In genomic region chr15:49826640-49827281, GRCh38 we compare ENCODE assay signal across 19 cellular contexts.
DNase-seq lines count a peak whose midpoint lies in the region; ATAC-seq, FAIRE-seq and TF ChIP-seq lines count a peak whose summit lies in the region.
"Had no signal": no experiment of that assay in that cellular context is flagged by ENCODE, and none has a peak within 500 bp of the region (broad histone marks: within the 10 kb centered on the region; RNA-seq: fewer than 3 reads in every experiment).

No MANE protein-coding gene starts in this region.

- DNase-seq in A549 (ENCODE audit: low read depth in 1 of 2, low spot score in 1 of 2) (no peak), K562 (ENCODE audit: extremely low read depth in 1 of 4, low spot score in 3 of 4) (no peak), mesothelial cell of epicardium (ENCODE audit: low spot score in 2 of 2, unreplicated experiment in 2 of 2) (no peak), putamen (ENCODE audit: low spot score) (peak; percentile 19), Right ventricle myocardium inferior (ENCODE audit: missing footprints) (no peak), esophagus squamous epithelium (lab: John Stamatoyannopoulos, UW) (no peak)
- DNase-seq: 8988T; C1 segment of cervical spinal cord; Calu3; CD4-positive, alpha-beta memory T cell; COR-L47; DMS53; DMS79 treated with DMSO at 0.1 percent for 48 hours; GOT3; HFFc6 had no signal

- TF ChIP-seq POLR2A in A549 (IDR thresholded peaks at IDR 0.05; ENCODE audit: low read length) (no peak), K562 (conservative IDR thresholded peaks at IDR 0.05) (no peak), esophagus squamous epithelium (IDR thresholded peaks at IDR 0.05) (no peak)

- POLR2A ChIA-PET in A549 (lab: Yijun Ruan, JAX) (no interaction called here), K562 (lab: Yijun Ruan, JAX) (no interaction called here)

- ATAC-seq in A549, result no peak
- ATAC-seq in K562, result no peak
- ATAC-seq in HG02885 (IDR thresholded peaks at IDR 0.05; ENCODE audit: poor library complexity, unreplicated experiment), result no peak
- ATAC-seq in Right ventricle myocardium inferior, result no peak

- no peaks in the 10 kb centered on the region for H3K27me3 Mint-ChIP-seq in mesothelial cell of epicardium (ENCODE audit: low read depth)

- CTCF ChIA-PET in A549 (lab: Yijun Ruan, JAX), result interaction anchor here (0.6 kb wide), 1 partner anchor 33 kb away, joined by 4 read pairs; no protein-coding TSS in a partner anchor
- CTCF ChIA-PET in K562 (lab: Yijun Ruan, JAX; ENCODE audit: low intra/inter-chr PET ratio), result no interaction called here

- TF ChIP-seq EP300 in A549 (IDR thresholded peaks at IDR 0.05) (no peak), K562 (IDR thresholded peaks at IDR 0.05; ENCODE audit: low read length) (no peak)

- H3K4me2 ChIP-seq in A549 (no peak overlapping the region), K562 (ENCODE audit: insufficient read depth, low read length) (no peak overlapping the region)

- peaks cover 43% of the 10 kb centered on the region for H3K4me1 Mint-ChIP-seq in mesothelial cell of epicardium
- H3K4me1 Mint-ChIP-seq: CD4-positive, alpha-beta memory T cell had no signal

- BruUV-seq in K562 (replicated peaks; lab: Mats Ljungman, UMichigan), result no TSS peak

- no peaks in the 10 kb centered on the region for H4K20me1 ChIP-seq in K562 (replicated peaks; ENCODE audit: control insufficient read depth, insufficient read depth, low read length)

- no peaks in the 10 kb centered on the region for H3K36me3 Mint-ChIP-seq in mesothelial cell of epicardium
- H3K36me3 Mint-ChIP-seq: CD4-positive, alpha-beta memory T cell had no signal

- H3K4me3 ChIP-seq in A549 (no peak overlapping the region), K562 (no peak overlapping the region), esophagus squamous epithelium (no peak overlapping the region)
- H3K4me3 ChIP-seq: HAP-1 had no signal

- peak overlapping the region; percentile 68 for H3K27ac Mint-ChIP-seq in mesothelial cell of epicardium
- H3K27ac Mint-ChIP-seq: CD4-positive, alpha-beta memory T cell; HFFc6 had no signal

- no peak for TF ChIP-seq RAD21 in A549 (conservative IDR thresholded peaks at IDR 0.05 in 1 of 2, IDR thresholded peaks at IDR 0.05 in 1 of 2)
- TF ChIP-seq RAD21 in K562 (CRISPR knock-in tag; conservative IDR thresholded peaks at IDR 0.05 in 1 of 2, IDR thresholded peaks at IDR 0.05 in 1 of 2), result no peak

- H3K27ac ChIP-seq in A549 (no peak overlapping the region), K562 (ENCODE audit: extremely low read depth, low read depth, low read length) (no peak overlapping the region), esophagus squamous epithelium (no peak overlapping the region)

- peak; percentile 79 for FAIRE-seq in A549 (lab: Jason Lieb, UNC)
- no peak for FAIRE-seq in K562 (lab: Jason Lieb, UNC)
- FAIRE-seq: GM12892, H54 had no signal

- no peaks in the 10 kb centered on the region for H3K9me1 ChIP-seq in K562 (ENCODE audit: control insufficient read depth, insufficient read depth, low read length)

- no peaks in the 10 kb centered on the region for H3K36me3 ChIP-seq in K562 (ENCODE audit: control insufficient read depth, insufficient read depth, low read length)
- no peaks in the 10 kb centered on the region for H3K36me3 ChIP-seq in esophagus squamous epithelium
- H3K36me3 ChIP-seq: HAP-1 had no signal

- peaks cover 15% of the 10 kb centered on the region for H3K9me3 Mint-ChIP-seq in mesothelial cell of epicardium
- H3K9me3 Mint-ChIP-seq: HFFc6 had no signal

- H3K4me1 ChIP-seq in A549 (peaks cover 26% of the 10 kb centered on the region), K562 (replicated peaks in 1 of 2; ENCODE audit: control insufficient read depth in 2 of 2, insufficient read depth in 2 of 2, low read length in 2 of 2) (no peaks in the 10 kb centered on the region), esophagus squamous epithelium (no peaks in the 10 kb centered on the region)
- H3K4me1 ChIP-seq: HAP-1 had no signal

- H3K27me3 ChIP-seq in K562 (ENCODE audit: control insufficient read depth in 2 of 2, insufficient read depth in 2 of 2, low read length in 2 of 2), result no peaks in the 10 kb centered on the region
- H3K27me3 ChIP-seq in esophagus squamous epithelium, result no peaks in the 10 kb centered on the region

- no peak overlapping the region for H2AFZ ChIP-seq in K562 (ENCODE audit: low read depth, low read length)

- TF ChIP-seq CTCF in A549 (IDR thresholded peaks at IDR 0.05) (no peak), K562 (IDR thresholded peaks at IDR 0.05 in 2 of 3, conservative IDR thresholded peaks at IDR 0.05 in 1 of 3; ENCODE audit: insufficient read depth in 2 of 3, low read depth in 1 of 3, low read length in 3 of 3) (no peak), mesothelial cell of epicardium (IDR thresholded peaks at IDR 0.05; ENCODE audit: unreplicated experiment) (no peak), esophagus squamous epithelium (IDR thresholded peaks at IDR 0.05) (no peak)

- 0 out of 3 replicates have a peak, but pooled peaks cover 10% of the 10 kb centered on the region for H3K9me3 ChIP-seq in A549
- H3K9me3 ChIP-seq in K562 (replicated peaks; ENCODE audit: control insufficient read depth, insufficient read depth, low read depth, low read length), result no peaks in the 10 kb centered on the region
- no peaks in the 10 kb centered on the region for H3K9me3 ChIP-seq in esophagus squamous epithelium
- H3K9me3 ChIP-seq: HAP-1 had no signal

- in situ Hi-C loops in K562 (cut with MboI), result no loop called here

- no peak overlapping the region for H3K9ac ChIP-seq in K562 (ENCODE audit: insufficient read depth in 1 of 2, low read depth in 2 of 2, low read length in 2 of 2)

- intact Hi-C loops in K562 (cut with micrococcal nuclease), result no loop called here
- intact Hi-C loops in Right ventricle myocardium inferior (cut with DNase I), result no loop called here
- intact Hi-C loops in esophagus squamous epithelium (cut with DNase I), result no loop called here

- no peak overlapping the region for H3K4me3 Mint-ChIP-seq in mesothelial cell of epicardium
- H3K4me3 Mint-ChIP-seq: CD4-positive, alpha-beta memory T cell; HFFc6 had no signal

- H3K79me2 ChIP-seq in K562 (ENCODE audit: control insufficient read depth, insufficient read depth, low read length), result no peaks in the 10 kb centered on the region

TF ChIP-seq in A549, 52 proteins besides CTCF, POLR2A, EP300 and RAD21:
- TF ChIP-seq MAFK (IDR thresholded peaks at IDR 0.05; ENCODE audit: partially characterized antibody) (peak; percentile 76), RCOR1 (IDR thresholded peaks at IDR 0.05; ENCODE audit: low read depth, low read length) (no peak), KDM5A (IDR thresholded peaks at IDR 0.05) (no peak), HOXB5 (CRISPR knock-in tag; IDR thresholded peaks at IDR 0.05) (no peak), RFX5 (IDR thresholded peaks at IDR 0.05) (no peak)

TF ChIP-seq in K562, 482 proteins besides CTCF, POLR2A, EP300 and RAD21:
- TF ChIP-seq ZNF316 (IDR thresholded peaks at IDR 0.05) (peak; percentile 40; the same call in 1 of the 2 replicates), PKNOX1 (IDR thresholded peaks at IDR 0.05) (no peak), MAFG (tag; conservative IDR thresholded peaks at IDR 0.05) (peak; percentile 32)

Comparison
In these comparisons a context has a peak if more than half of its experiments do, and no peak if none do; other contexts are left out.
1. Of the 35 proteins assayed by ChIP-seq in both K562 and A549: peak only in K562: none; only in A549: MAFK; in both: none; in neither: 34.